In the genomic region with DNA sequence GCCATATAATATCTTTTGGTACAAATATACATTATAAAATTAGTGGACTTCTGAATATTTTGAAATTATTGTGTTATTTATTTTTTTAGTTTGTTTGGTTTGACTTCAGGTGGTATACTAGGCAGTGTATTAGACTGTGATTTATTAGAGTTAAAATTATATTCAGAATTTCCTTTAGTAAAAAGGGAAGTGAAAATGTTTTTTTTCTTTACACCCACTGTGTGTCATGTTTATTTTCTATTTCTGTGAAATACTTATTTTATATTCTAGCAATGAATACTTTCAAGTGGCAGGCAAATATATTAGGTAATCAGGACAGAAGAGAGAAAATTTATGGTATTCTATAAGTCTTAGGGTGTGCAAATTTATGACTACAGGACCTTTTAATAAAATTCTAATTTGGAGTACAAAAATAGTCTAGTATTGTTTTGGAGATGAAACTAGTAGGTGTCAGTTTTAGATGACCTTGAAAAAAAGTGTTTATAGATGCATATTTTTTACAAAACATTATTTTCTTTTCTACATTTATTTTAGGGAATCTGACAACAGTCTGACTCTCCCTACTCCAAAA, we compare ENCODE assay signal across 13 cellular contexts. TPM values are rescaled to one million over a fixed set of nuclear protein-coding genes. Genes with fewer than 3 reads are reported as not detected.
DNase-seq lines count a peak whose midpoint lies in the region; ATAC-seq and TF ChIP-seq lines count a peak whose summit lies in the region.
"Had no signal": no experiment of that assay in that cellular context is flagged by ENCODE, and none has a peak within 500 bp of the region (broad histone marks: within the 10 kb centered on the region; RNA-seq: fewer than 3 reads in every experiment).

No MANE protein-coding gene starts in this region.

- no peak overlapping the region for H3K27ac Mint-ChIP-seq in effector memory CD8-positive, alpha-beta T cell
- H3K27ac Mint-ChIP-seq: nephron progenitor cell had no signal

- no peaks in the 10 kb centered on the region for H3K9me3 ChIP-seq in SJCRH30 (replicated peaks)

- H3K4me1 ChIP-seq in SJCRH30 = peaks cover 8% of the 10 kb centered on the region

- DNase-seq in GM10266 (ENCODE audit: extremely low spot score) (peak; percentile 32), SJCRH30 (no peak), NCI-H226 (no peak)
- no peak for DNase-seq in effector CD4-positive, alpha-beta T cell
- no peak for DNase-seq in effector memory CD8-positive, alpha-beta T cell
- DNase-seq: activated CD4-positive, CD25-positive, alpha-beta regulatory T cell treated with anti-CD3 and anti-CD28 coated beads, Interleukin-2, amount 50 U/mL, for 72 hours; activated naive CD4-positive, alpha-beta T cell; HCEC 1CT; nephron progenitor cell had no signal

- H3K4me1 Mint-ChIP-seq in effector memory CD8-positive, alpha-beta T cell (ENCODE audit: low read depth in 2 of 2) = peaks cover 26 to 53% of the 10 kb centered on the region in 2 donors

- H3K27me3 ChIP-seq in SJCRH30 = no peaks in the 10 kb centered on the region

- H3K36me3 Mint-ChIP-seq in effector memory CD8-positive, alpha-beta T cell (ENCODE audit: insufficient read depth) = peaks cover 7% of the 10 kb centered on the region

- H3K36me3 ChIP-seq in SJCRH30 = no peaks in the 10 kb centered on the region; the same call in 1 of the 2 replicates

- no peaks in the 10 kb centered on the region for H3K27me3 Mint-ChIP-seq in effector memory CD8-positive, alpha-beta T cell

- ATAC-seq in GM19455 (IDR thresholded peaks at IDR 0.05; ENCODE audit: unreplicated experiment) (peak; percentile 63), HG02840 (IDR thresholded peaks at IDR 0.05; ENCODE audit: low FRiP score, unreplicated experiment) (peak; percentile 60), HG03520 (IDR thresholded peaks at IDR 0.05; ENCODE audit: unreplicated experiment) (peak; percentile 57)
- no peak for ATAC-seq in effector memory CD8-positive, alpha-beta T cell (replicated peaks)
- ATAC-seq: Right ventricle myocardium inferior had no signal

- H3K27ac ChIP-seq in SJCRH30 = no peak overlapping the region

- no peak overlapping the region for H3K4me3 ChIP-seq in SJCRH30

- no peak overlapping the region for H3K4me3 Mint-ChIP-seq in effector memory CD8-positive, alpha-beta T cell
- H3K4me3 Mint-ChIP-seq: nephron progenitor cell had no signal

- TF ChIP-seq CTCF in GM10266 (IDR thresholded peaks at IDR 0.05; ENCODE audit: control insufficient read depth, insufficient read depth, low read depth, missing control alignments) = no peak

- H3K9me3 Mint-ChIP-seq in effector memory CD8-positive, alpha-beta T cell = no peaks in the 10 kb centered on the region

RNA-seq across cellular contexts. Expression of a gene that starts 8.8 kb away (rescaled TPM):
- total RNA-seq in SJCRH30 (2014; rRNA removed; shearing (Covaris generic)) = 68.6 and 72.8 TPM in 2 replicates
